8 cellular contexts compared by ENCODE assay signal in the genomic region with DNA sequence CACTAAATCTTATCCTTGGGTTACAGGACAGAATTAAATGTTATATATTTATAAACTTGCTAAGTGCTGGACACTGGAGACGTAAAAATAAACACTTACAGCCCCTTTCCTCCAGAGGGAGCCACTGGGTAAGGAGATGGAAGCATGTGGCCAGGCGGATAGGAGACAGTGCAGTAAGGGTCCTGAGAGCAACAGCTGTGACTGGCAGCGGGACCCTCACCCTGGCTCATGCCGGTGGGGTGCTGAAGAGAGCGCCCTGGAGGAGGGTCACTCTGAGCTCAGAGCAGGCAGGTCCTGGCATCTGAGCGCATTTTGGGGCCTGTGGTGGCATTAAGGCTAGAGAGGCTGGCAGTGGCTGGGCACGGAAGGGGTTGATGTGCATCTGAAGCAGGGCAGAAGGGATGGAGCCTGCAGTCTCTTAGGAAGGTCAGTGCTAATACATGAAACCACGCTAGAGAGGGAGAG. TPM values are rescaled to one million over a fixed set of nuclear protein-coding genes. Genes with fewer than 3 reads are reported as not detected.
DNase-seq lines count a peak whose midpoint lies in the region; TF ChIP-seq lines count a peak whose summit lies in the region.

No MANE protein-coding gene starts in this region.

- no peaks in the 10 kb centered on the region for H3K9me3 ChIP-seq in spleen

- DNase-seq in NOMO-1 treated with DMSO at 0.1 percent for 48 hours (lab: John Stamatoyannopoulos, UW; ENCODE audit: unreplicated experiment) (peak; percentile 40), NOMO-1 treated with dmso at 0.1 percent for 144 hours (lab: John Stamatoyannopoulos, UW; ENCODE audit: unreplicated experiment) (no peak), LHCN-M2 (ENCODE audit: low read depth) (peak; percentile 35), foreskin melanocyte (peak; percentile 24), spleen (peak; percentile 67), epidermal melanocyte (ENCODE audit: insufficient read length, low spot score) (no peak), putamen (ENCODE audit: low spot score) (no peak)

- H3K4me3 ChIP-seq in spleen: no peak overlapping the region

- intact Hi-C loops in spleen (cut with DNase I; ENCODE audit: low total_unique reads): no loop called here

- TF ChIP-seq CTCF in VCaP (conservative IDR thresholded peaks at IDR 0.05) (peak; percentile 81), spleen (IDR thresholded peaks at IDR 0.05 in 8 of 11, conservative IDR thresholded peaks at IDR 0.05 in 3 of 11) (peak in 9 of 11 experiments; percentile 8 to 63 (median 43))

- H3K36me3 ChIP-seq in spleen: peaks cover 5 to 100% (median 97%) of the 10 kb centered on the region in 6 donors

- peaks cover 0 to 14% (median 2%) of the 10 kb centered on the region in 6 donors for H3K4me1 ChIP-seq in spleen

- H3K27ac ChIP-seq in VCaP: peak overlapping the region; percentile 19; the same call in 1 of the 2 replicates
- no peak overlapping the region for H3K27ac ChIP-seq in spleen

- no peak for TF ChIP-seq POLR2A in spleen (IDR thresholded peaks at IDR 0.05)

- H3K27me3 ChIP-seq in spleen (replicated peaks in 1 of 7): no peaks in the 10 kb centered on the region

- WGBS in spleen, 5 donors: 84 to 95% (median 88%) methylated on average over 8 of the region's 8 CpGs

RNA-seq across cellular contexts. Expression of a gene that starts 16.0 kb away (rescaled TPM):
- 331 and 378 TPM in 2 replicates for total RNA-seq in LHCN-M2 (2014; rRNA removed)
- 294 TPM for polyA plus RNA-seq in LHCN-M2 (2012)
- total RNA-seq in spleen: 100 to 1,000 TPM; 104 to 136 (median 122) TPM
- polyA plus RNA-seq in spleen: 10 to 100 TPM; 49.0 to 66.0 (median 51.2) TPM

RNA-seq across cellular contexts. Expression of a gene that starts 55.4 kb away (rescaled TPM):
- total RNA-seq in LHCN-M2 (2014; rRNA removed) (96.4 and 107 TPM in 2 replicates), spleen (10 to 100 TPM; 25.2 to 32.6 (median 29.2) TPM)
- 57.4 TPM for polyA plus RNA-seq in LHCN-M2 (2012)
- polyA plus RNA-seq in spleen: 10 to 100 TPM; 21.6 to 36.4 (median 33.3) TPM

Comparison
In these comparisons a context has a peak if more than half of its experiments do, and no peak if none do; other contexts are left out.
1. DNase-seq: peak in NOMO-1 treated with DMSO at 0.1 percent for 48 hours (single experiment), LHCN-M2 (single experiment), foreskin melanocyte (single experiment) and spleen (single experiment); none in NOMO-1 treated with dmso at 0.1 percent for 144 hours (single experiment), epidermal melanocyte (single experiment) and putamen (single experiment).